2 cellular contexts compared by ENCODE assay signal in genomic region chr3:16485024-16485992, GRCh38.
TF ChIP-seq lines count a peak whose summit lies in the region.

No MANE protein-coding gene starts in this region.

TF ChIP-seq in HepG2, 621 proteins besides CTCF, POLR2A, EP300 and RAD21:
- no peak for TF ChIP-seq ZNF414 (CRISPR knock-in tag; IDR thresholded peaks at IDR 0.05)
- no peak for TF ChIP-seq CSRNP2 (CRISPR knock-in tag; conservative IDR thresholded peaks at IDR 0.05; ENCODE audit: low read depth)
- TF ChIP-seq ELK4 (CRISPR knock-in tag; IDR thresholded peaks at IDR 0.05; ENCODE audit: borderline replicate concordance) = no peak
- TF ChIP-seq GPBP1L1 (CRISPR knock-in tag; IDR thresholded peaks at IDR 0.05) = no peak
- TF ChIP-seq ZNF704 (CRISPR knock-in tag; IDR thresholded peaks at IDR 0.05; ENCODE audit: borderline replicate concordance) = no peak
- no peak for TF ChIP-seq JUN (CRISPR knock-in tag; IDR thresholded peaks at IDR 0.05)
- TF ChIP-seq ZNF562 (CRISPR knock-in tag; IDR thresholded peaks at IDR 0.05; ENCODE audit: borderline replicate concordance) = no peak
- no peak for TF ChIP-seq HMG20B (CRISPR knock-in tag; conservative IDR thresholded peaks at IDR 0.05)
- no peak for TF ChIP-seq POGK (CRISPR knock-in tag; conservative IDR thresholded peaks at IDR 0.05)
- TF ChIP-seq ZNF772 (CRISPR knock-in tag; IDR thresholded peaks at IDR 0.05) = no peak
- TF ChIP-seq LRRFIP1 (CRISPR knock-in tag; conservative IDR thresholded peaks at IDR 0.05) = no peak
- TF ChIP-seq KDM5A (IDR thresholded peaks at IDR 0.05; ENCODE audit: borderline replicate concordance, low read length) = no peak
- TF ChIP-seq ZNF7 (CRISPR knock-in tag; IDR thresholded peaks at IDR 0.05) = no peak
- TF ChIP-seq ARNTL (CRISPR knock-in tag; IDR thresholded peaks at IDR 0.05) = no peak
- no peak for TF ChIP-seq ZNF672 (CRISPR knock-in tag; IDR thresholded peaks at IDR 0.05)
- no peak for TF ChIP-seq SMAD1 (CRISPR knock-in tag; IDR thresholded peaks at IDR 0.05; ENCODE audit: borderline replicate concordance, low read depth)
- no peak for TF ChIP-seq THAP11 (CRISPR knock-in tag; IDR thresholded peaks at IDR 0.05)

TF ChIP-seq in K562, 482 proteins besides CTCF, POLR2A, EP300 and RAD21 (continues in another document):
- TF ChIP-seq NFE2 (IDR thresholded peaks at IDR 0.05; ENCODE audit: low read depth) = peak; percentile 62
- TF ChIP-seq PBX2 (CRISPR knock-in tag; IDR thresholded peaks at IDR 0.05; ENCODE audit: low read depth) = no peak
- no peak for TF ChIP-seq PBX2 (tag; conservative IDR thresholded peaks at IDR 0.05; ENCODE audit: low read depth)
- TF ChIP-seq GMEB1 (CRISPR knock-in tag; IDR thresholded peaks at IDR 0.05) = no peak
- no peak for TF ChIP-seq ZBTB7A (IDR thresholded peaks at IDR 0.05; ENCODE audit: borderline replicate concordance, control insufficient read depth, low read depth, low read length)
- no peak for TF ChIP-seq TFE3 (CRISPR knock-in tag; IDR thresholded peaks at IDR 0.05)
- TF ChIP-seq SETDB1 (IDR thresholded peaks at IDR 0.05; ENCODE audit: low read length) = no peak
- TF ChIP-seq ZSCAN29 (IDR thresholded peaks at IDR 0.05) = no peak
- TF ChIP-seq ETV1 (tag; conservative IDR thresholded peaks at IDR 0.05; ENCODE audit: low read depth) = no peak
- TF ChIP-seq ZBTB40 (IDR thresholded peaks at IDR 0.05) = 0 out of 2 replicates have a peak, but pooled peaks have one; percentile 41
- no peak for TF ChIP-seq ZBTB40 (CRISPR knock-in tag; IDR thresholded peaks at IDR 0.05)
- peak; percentile 29; the same call in 1 of the 2 replicates for TF ChIP-seq C11orf30 (IDR thresholded peaks at IDR 0.05; ENCODE audit: low read depth)
- TF ChIP-seq RREB1 (CRISPR knock-in tag; IDR thresholded peaks at IDR 0.05) = no peak
- TF ChIP-seq DIDO1 (tag; IDR thresholded peaks at IDR 0.05; ENCODE audit: low read depth) = no peak
- no peak for TF ChIP-seq NEUROD1 (IDR thresholded peaks at IDR 0.05; ENCODE audit: borderline replicate concordance, low read depth, low read length, partially characterized antibody)
- no peak for TF ChIP-seq ZNF395 (CRISPR knock-in tag; IDR thresholded peaks at IDR 0.05)
- no peak for TF ChIP-seq SRF (CRISPR knock-in tag; IDR thresholded peaks at IDR 0.05)
- TF ChIP-seq NR3C1 (CRISPR knock-in tag; IDR thresholded peaks at IDR 0.05) = no peak
- no peak for TF ChIP-seq FOXP4 (CRISPR knock-in tag; IDR thresholded peaks at IDR 0.05; ENCODE audit: borderline replicate concordance)
- TF ChIP-seq CTBP1 (IDR thresholded peaks at IDR 0.05; ENCODE audit: borderline replicate concordance) = no peak
- TF ChIP-seq ZNF41 (CRISPR knock-in tag; conservative IDR thresholded peaks at IDR 0.05) = no peak
- TF ChIP-seq LCOR (CRISPR knock-in tag; IDR thresholded peaks at IDR 0.05) = no peak
